Comparison of ENCODE assay signal across 9 cellular contexts in the genomic region with DNA sequence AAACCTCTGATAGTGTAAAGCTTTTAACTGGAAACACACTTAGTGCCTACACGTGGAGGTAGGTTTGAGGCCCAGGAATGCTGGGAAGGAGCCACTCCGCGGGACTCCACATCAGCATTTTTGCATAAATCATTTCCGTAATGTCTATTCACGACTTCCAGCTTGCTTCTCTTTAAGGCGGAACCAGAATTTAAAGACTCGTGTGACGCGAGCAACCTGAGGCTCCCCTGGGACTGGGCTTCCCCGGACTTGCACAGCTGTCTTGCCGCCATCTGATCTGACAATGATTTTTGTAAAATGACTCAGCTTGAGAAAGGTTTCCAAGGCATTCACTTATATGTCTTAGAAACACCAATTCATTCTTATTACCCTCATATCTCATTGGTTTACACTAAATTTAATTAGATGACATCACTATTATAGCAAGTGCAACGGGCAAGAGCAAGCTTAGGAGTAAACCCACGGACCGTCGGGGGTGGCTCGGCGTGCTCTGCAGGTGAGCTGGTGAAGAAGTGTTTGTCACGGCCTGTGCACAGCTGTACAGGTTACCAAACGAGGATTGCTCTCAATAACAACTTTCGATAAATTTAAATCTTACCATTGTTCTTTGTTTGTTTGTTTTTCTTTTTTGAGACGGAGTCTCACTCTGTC.
DNase-seq lines count a peak whose midpoint lies in the region; ATAC-seq, FAIRE-seq and TF ChIP-seq lines count a peak whose summit lies in the region.
"Had no signal": no experiment of that assay in that cellular context is flagged by ENCODE, and none has a peak within 500 bp of the region (broad histone marks: within the 10 kb centered on the region; RNA-seq: fewer than 3 reads in every experiment).

No MANE protein-coding gene starts in this region.

- H3K4me1 ChIP-seq in small intestine (ENCODE audit: control insufficient read depth in 2 of 2, insufficient read depth in 1 of 2, low read depth in 1 of 2, low read length in 1 of 2), result no peaks in the 10 kb centered on the region
- peaks cover 0 to 10% (median 0%) of the 10 kb centered on the region in 12 donors for H3K4me1 ChIP-seq in heart left ventricle

- TF ChIP-seq CTCF in GM12865 (IDR thresholded peaks at IDR 0.05; ENCODE audit: insufficient read depth, low read depth, low read length, missing control alignments) (no peak), heart left ventricle (IDR thresholded peaks at IDR 0.05) (no peak)

- peak; percentile 81 for ATAC-seq in GM21390 (IDR thresholded peaks at IDR 0.05; ENCODE audit: unreplicated experiment)
- ATAC-seq in HG03432 (IDR thresholded peaks at IDR 0.05; ENCODE audit: unreplicated experiment), result peak; percentile 87
- ATAC-seq in heart left ventricle, result no peak

- intact Hi-C loops in heart left ventricle (cut with DNase I), result no loop called here

- H3K9me3 ChIP-seq in small intestine (ENCODE audit: control insufficient read depth, low read depth), result no peaks in the 10 kb centered on the region
- H3K9me3 ChIP-seq in heart left ventricle, result no peaks in the 10 kb centered on the region

- TF ChIP-seq POLR2A in heart left ventricle (IDR thresholded peaks at IDR 0.05), result no peak

- no peak overlapping the region for H3K27ac ChIP-seq in small intestine (ENCODE audit: low read depth in 1 of 2, low read length in 1 of 2)
- no peak overlapping the region for H3K27ac ChIP-seq in heart left ventricle

- H3K36me3 ChIP-seq in small intestine (ENCODE audit: control insufficient read depth in 2 of 2, insufficient read depth in 2 of 2, low read length in 2 of 2) (no peaks in the 10 kb centered on the region), heart left ventricle (no peaks in the 10 kb centered on the region)

- DNase-seq in GM12865 (ENCODE audit: low read depth), result peak; percentile 93
- DNase-seq in fibroblast of gingiva (ENCODE audit: low read depth), result peak; percentile 74
- DNase-seq in activated CD4-positive, alpha-beta T cell treated with anti-CD3 and anti-CD28 coated beads, Interleukin-2, amount 50 U/mL, for 4 hours, result no peak
- DNase-seq in small intestine, result no peak
- no peak for DNase-seq in heart left ventricle
- DNase-seq in NCI-H226, result no peak
- DNase-seq: NCI-H2227 treated with DMSO at 0.1 percent for 48 hours had no signal

- no peak for FAIRE-seq in small intestine (lab: Jason Lieb, UNC)

- peak overlapping the region; percentile 38 for H3K4me3 ChIP-seq in GM12865 (ENCODE audit: low read depth, low read length)
- no peak overlapping the region for H3K4me3 ChIP-seq in small intestine (ENCODE audit: low read depth in 1 of 2, low read length in 2 of 2)
- no peak overlapping the region for H3K4me3 ChIP-seq in heart left ventricle

- H3K27me3 ChIP-seq in small intestine (ENCODE audit: control insufficient read depth in 2 of 2, insufficient read depth in 2 of 2, low read length in 2 of 2), result no peaks in the 10 kb centered on the region
- no peaks in the 10 kb centered on the region for H3K27me3 ChIP-seq in heart left ventricle

- WGBS in small intestine, 3 donors, result 85 to 90% (median 86%) methylated on average over 21 of the region's 21 CpGs
- WGBS in heart left ventricle, 4 donors, result 82 to 90% (median 89%) methylated on average over 21 of the region's 21 CpGs

Comparison
In these comparisons a context has a peak if more than half of its experiments do, and no peak if none do; other contexts are left out.
1. DNase-seq: peak in GM12865 (single experiment) and fibroblast of gingiva (single experiment); none in activated CD4-positive, alpha-beta T cell treated with anti-CD3 and anti-CD28 coated beads, Interleukin-2, amount 50 U/mL, for 4 hours (0 of 2), small intestine (single experiment), heart left ventricle (0 of 5) and NCI-H226 (single experiment).
2. ATAC-seq: peak in GM21390 (single experiment) and HG03432 (single experiment); none in heart left ventricle (0 of 4).